Comparison of ENCODE assay signal across 15 cellular contexts in genomic region chr12:101743242-101743641, GRCh38. TPM values are rescaled to one million over a fixed set of nuclear protein-coding genes. Genes with fewer than 3 reads are reported as not detected.
DNase-seq lines count a peak whose midpoint lies in the region; ATAC-seq, FAIRE-seq and TF ChIP-seq lines count a peak whose summit lies in the region.
"Had no signal": no experiment of that assay in that cellular context is flagged by ENCODE, and none has a peak within 500 bp of the region (broad histone marks: within the 10 kb centered on the region; RNA-seq: fewer than 3 reads in every experiment).

No MANE protein-coding gene starts in this region.

- H3K27me3 Mint-ChIP-seq in CD4-positive, alpha-beta T cell: no peaks in the 10 kb centered on the region
- H3K27me3 Mint-ChIP-seq in natural killer cell (ENCODE audit: low read depth in 2 of 2): no peaks in the 10 kb centered on the region

- peaks cover 54% of the 10 kb centered on the region for H3K36me3 Mint-ChIP-seq in CD4-positive, alpha-beta T cell (ENCODE audit: low read depth)
- no peaks in the 10 kb centered on the region for H3K36me3 Mint-ChIP-seq in natural killer cell

- ATAC-seq in CD4-positive, alpha-beta T cell (ENCODE audit: poor library complexity): no peak
- no peak for ATAC-seq in natural killer cell
- ATAC-seq: gastrocnemius medialis had no signal

- intact Hi-C loops in CD4-positive, alpha-beta T cell (cut with DNase I, micrococcal nuclease): no loop called here
- intact Hi-C loops in OCI-LY7 (cut with micrococcal nuclease; ENCODE audit: unreplicated experiment) (loop anchor here (1.0 to 10.0 kb wide), 5 partner anchors 45 to 251 kb away; no protein-coding TSS in a partner anchor), natural killer cell (cut with micrococcal nuclease) (loop anchor here (10.0 kb wide), 1 partner anchor 68 kb away; no protein-coding TSS in a partner anchor)

- no peaks in the 10 kb centered on the region for H4K20me1 ChIP-seq in OCI-LY7 (ENCODE audit: insufficient read depth, low read length)

- no peak overlapping the region for H3K4me3 Mint-ChIP-seq in CD4-positive, alpha-beta T cell
- H3K4me3 Mint-ChIP-seq in natural killer cell: peak overlapping the region; percentile 8

- no peak overlapping the region; the same call in 1 of the 2 replicates for H2AFZ ChIP-seq in OCI-LY7 (ENCODE audit: low read length)

- CTCF ChIA-PET in CD4-positive, alpha-beta T cell (lab: Charles Lee): no interaction called here
- CTCF ChIA-PET in OCI-LY7 (lab: Charles Lee; ENCODE audit: unreplicated experiment): no interaction called here

- H3K4me1 ChIP-seq in OCI-LY7 (ENCODE audit: insufficient read depth, low read length, poor library complexity, severe bottlenecking): peaks cover 66% of the 10 kb centered on the region
- H3K4me1 ChIP-seq: gastrocnemius medialis had no signal

- FAIRE-seq in GM19239 (lab: Jason Lieb, UNC): peak; percentile 8
- FAIRE-seq: keratinocyte had no signal

- H3K9me3 Mint-ChIP-seq in CD4-positive, alpha-beta T cell: no peaks in the 10 kb centered on the region
- H3K9me3 Mint-ChIP-seq in natural killer cell: no peaks in the 10 kb centered on the region

- H3K4me1 Mint-ChIP-seq in CD4-positive, alpha-beta T cell (ENCODE audit: low read depth): peaks cover 3% of the 10 kb centered on the region
- H3K4me1 Mint-ChIP-seq in natural killer cell: peaks cover 28 to 35% of the 10 kb centered on the region in 2 donors

- no peaks in the 10 kb centered on the region for H3K79me2 ChIP-seq in OCI-LY7 (ENCODE audit: insufficient read depth, low read depth, low read length)

- no peaks in the 10 kb centered on the region for H3K27me3 ChIP-seq in CD4-positive, alpha-beta T cell (ENCODE audit: control insufficient read depth, insufficient read depth, low read length)
- H3K27me3 ChIP-seq: gastrocnemius medialis, stomach had no signal

- no peaks in the 10 kb centered on the region for H3K9me2 ChIP-seq in OCI-LY7 (ENCODE audit: insufficient read depth, low read length)

- TF ChIP-seq CTCF in CD4-positive, alpha-beta T cell (IDR thresholded peaks at IDR 0.05): no peak
- TF ChIP-seq CTCF in OCI-LY7 (conservative IDR thresholded peaks at IDR 0.05; ENCODE audit: low read length): no peak
- TF ChIP-seq CTCF in natural killer cell (IDR thresholded peaks at IDR 0.05): no peak

- H3K27ac ChIP-seq in CD4-positive, alpha-beta T cell (ENCODE audit: low read depth, low read length): no peak overlapping the region
- H3K27ac ChIP-seq in OCI-LY7 (ENCODE audit: low read depth, low read length, poor library complexity, severe bottlenecking): peak overlapping the region; percentile 95
- H3K27ac ChIP-seq: gastrocnemius medialis had no signal

- BruUV-seq in OCI-LY7 (replicated peaks; lab: Mats Ljungman, UMichigan): TSS peak; percentile 46

- H3K4me2 ChIP-seq in OCI-LY7 (ENCODE audit: low read length): peak overlapping the region; percentile 67

- H3K9me3 ChIP-seq in CD4-positive, alpha-beta T cell (ENCODE audit: control insufficient read depth, low read length): no peaks in the 10 kb centered on the region
- no peaks in the 10 kb centered on the region for H3K9me3 ChIP-seq in OCI-LY7 (ENCODE audit: low read length)
- H3K9me3 ChIP-seq: gastrocnemius medialis, stomach had no signal

- peak overlapping the region; percentile 47 for H3K4me3 ChIP-seq in OCI-LY7 (ENCODE audit: low read depth, low read length, poor library complexity, severe bottlenecking)
- H3K4me3 ChIP-seq: gastrocnemius medialis, stomach had no signal

- H3K36me3 ChIP-seq in OCI-LY7 (ENCODE audit: insufficient read depth, low read length): peaks cover 51% of the 10 kb centered on the region

- peak overlapping the region; percentile 45 for H3K27ac Mint-ChIP-seq in CD4-positive, alpha-beta T cell
- peak overlapping the region; percentile 92 for H3K27ac Mint-ChIP-seq in natural killer cell

- POLR2A ChIA-PET in CD4-positive, alpha-beta T cell (lab: Charles Lee): no interaction called here
- POLR2A ChIA-PET in OCI-LY7 (lab: Charles Lee): interaction anchor here (0.5 to 2.6 kb wide), 9 partner anchors 13 to 100 kb away, joined by 3 to 13 read pairs (median 5); no protein-coding TSS in a partner anchor

- DNase-seq in CD4-positive, alpha-beta T cell: no peak
- no peak for DNase-seq in GM19239 (ENCODE audit: insufficient read length, low spot score)
- peak; percentile 12 for DNase-seq in OCI-LY7 (ENCODE audit: low spot score)
- DNase-seq in natural killer cell: no peak
- DNase-seq in hippocampal formation (lab: John Stamatoyannopoulos, UW): no peak
- no peak for DNase-seq in LoVo (ENCODE audit: low spot score)
- DNase-seq in NCI-H748 treated with DMSO at 0.1 percent for 48 hours (lab: John Stamatoyannopoulos, UW): no peak
- DNase-seq: activated CD4-positive, CD25-positive, alpha-beta regulatory T cell; activated T-cell treated with anti-CD3 and anti-CD28 coated beads, Interleukin-2, amount 50 U/mL, for 48 hours; gastrocnemius medialis; KBM-7; NCI-H1694; stimulated activated CD4-positive, alpha-beta T cell treated with anti-CD3 and anti-CD28 coated beads, Interleukin-4, amount 100 ng/mL, for 24 hours; stomach had no signal

RNA-seq across cellular contexts. Expression of gene SYCP3, which starts 4.0 kb away (rescaled TPM):
- under 1 TPM; 0.22 to 0.34 TPM for total RNA-seq in CD4-positive, alpha-beta T cell
- 0.13 and 2.4 TPM in 2 replicates for total RNA-seq in OCI-LY7 (2014; rRNA removed; shearing (Covaris generic))
- total RNA-seq in OCI-LY7 (2022) (0.35 and 0.36 TPM in 2 replicates), natural killer cell (1 to 10 TPM; 1.4 to 3.2 (median 2.4) TPM)

RNA-seq across cellular contexts. Expression of gene CHPT1, which starts 45.8 kb away (rescaled TPM):
- total RNA-seq in CD4-positive, alpha-beta T cell: 10 to 100 TPM; 10.8 to 11.9 TPM
- total RNA-seq in OCI-LY7 (2014; rRNA removed; shearing (Covaris generic)): 33.6 and 56.6 TPM in 2 replicates
- total RNA-seq in OCI-LY7 (2022): 44.3 and 44.9 TPM in 2 replicates
- 10 to 100 TPM in 1 of 3 donors, 1 to 10 TPM in 2; 3.9 to 23.6 (median 7.3) TPM for total RNA-seq in natural killer cell

Comparison
In these comparisons a context has a peak if more than half of its experiments do, and no peak if none do; other contexts are left out.
1. intact Hi-C loops: an anchor here in OCI-LY7 (1.0 to 10.0 kb wide) and natural killer cell (10.0 kb wide); none called in CD4-positive, alpha-beta T cell.